In the genomic region with DNA sequence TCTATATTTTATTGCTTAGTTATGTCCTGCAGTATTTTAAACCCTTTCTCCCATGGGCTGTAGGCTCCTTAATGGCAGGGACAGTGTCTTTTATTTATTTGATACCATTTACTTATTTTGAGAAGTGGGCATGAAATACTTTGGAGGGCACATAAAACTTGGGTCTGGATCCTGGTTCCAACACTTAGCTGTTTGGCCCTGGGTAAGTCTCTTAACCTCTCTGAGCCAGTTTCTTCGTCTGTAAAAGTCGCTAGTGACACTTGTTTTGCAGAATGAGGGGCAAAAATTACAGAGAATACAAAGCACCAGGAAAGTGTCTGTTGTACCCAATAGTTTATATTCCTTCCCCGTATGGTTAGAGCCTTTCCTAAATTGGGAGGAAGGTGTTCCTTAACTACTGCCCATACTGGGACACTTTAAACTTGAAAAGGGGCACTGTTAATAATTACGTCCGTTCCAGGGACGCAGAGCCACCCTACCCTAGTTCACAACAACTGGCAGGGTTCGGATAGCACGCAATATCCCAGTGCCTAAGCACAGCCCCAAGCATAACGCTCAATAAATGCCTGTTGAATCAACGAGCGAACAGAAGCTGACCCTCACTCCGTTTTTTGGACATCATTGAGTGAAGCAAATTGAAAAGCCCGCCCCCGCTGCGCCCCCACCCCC, we compare ENCODE assay signal across 8 cellular contexts. TPM values are rescaled to one million over a fixed set of nuclear protein-coding genes. Genes with fewer than 3 reads are reported as not detected.
DNase-seq lines count a peak whose midpoint lies in the region; ATAC-seq and TF ChIP-seq lines count a peak whose summit lies in the region.

No MANE protein-coding gene starts in this region.

- peak overlapping the region; percentile 90 to 95 (median 92) for H3K4me3 Mint-ChIP-seq in brain

- H3K36me3 ChIP-seq in right atrium auricular region: no peaks in the 10 kb centered on the region
- no peaks in the 10 kb centered on the region for H3K36me3 ChIP-seq in vagina

- H3K27ac Mint-ChIP-seq in brain: peak overlapping the region in 4 of 5 experiments; percentile 95 to 98 (median 97)

- DNase-seq in right atrium auricular region (ENCODE audit: low spot score) (peak; percentile 70), left cardiac atrium (no peak), midbrain (lab: John Stamatoyannopoulos, UW) (peak; percentile 75), vagina (ENCODE audit: extremely low spot score in 2 of 2) (no peak), COLO829 (ENCODE audit: low spot score) (no peak)
- no peak for DNase-seq in central memory CD4-positive, alpha-beta T cell
- no peak for DNase-seq in activated CD4-positive, alpha-beta T cell treated with anti-CD3 and anti-CD28 coated beads, Interleukin-2, amount 50 U/mL, for 4 hours

- TF ChIP-seq CTCF in right atrium auricular region (IDR thresholded peaks at IDR 0.05) (no peak), brain (conservative IDR thresholded peaks at IDR 0.05) (no peak), vagina (IDR thresholded peaks at IDR 0.05) (no peak)

- H3K4me1 Mint-ChIP-seq in brain: peaks cover 61% of the 10 kb centered on the region

- no peak for TF ChIP-seq POLR2A in vagina (IDR thresholded peaks at IDR 0.05)

- H3K27me3 ChIP-seq in right atrium auricular region (no peaks in the 10 kb centered on the region), vagina (no peaks in the 10 kb centered on the region)

- H3K4me3 ChIP-seq in right atrium auricular region (peak overlapping the region; percentile 5 to 67), vagina (peak overlapping the region; percentile 58 to 81)

- H3K27ac ChIP-seq in right atrium auricular region: peak overlapping the region; percentile 100
- H3K27ac ChIP-seq in vagina: peak overlapping the region; percentile 99

- ATAC-seq in left cardiac atrium: no peak

- peaks cover 7% of the 10 kb centered on the region for H3K27me3 Mint-ChIP-seq in brain

- no peaks in the 10 kb centered on the region for H3K36me3 Mint-ChIP-seq in brain

- peaks cover 0 to 86% of the 10 kb centered on the region in 2 donors for H3K4me1 ChIP-seq in right atrium auricular region
- H3K4me1 ChIP-seq in vagina: peaks cover 90% of the 10 kb centered on the region

- no peaks in the 10 kb centered on the region for H3K9me3 ChIP-seq in right atrium auricular region
- no peaks in the 10 kb centered on the region for H3K9me3 ChIP-seq in vagina

- intact Hi-C loops in left cardiac atrium (cut with DNase I): loop anchor here in 1 of 2 donors (5.0 kb wide), 1 partner anchor 129 kb away; no protein-coding TSS in a partner anchor
- intact Hi-C loops in vagina (cut with DNase I): no loop called here

- H3K9me3 Mint-ChIP-seq in brain: no peaks in the 10 kb centered on the region

RNA-seq across cellular contexts. Expression of a gene that starts 6.0 kb away (rescaled TPM):
- total RNA-seq in right atrium auricular region: under 1 TPM in 1 of 2 donors, not detected in 1; 0.39 TPM
- total RNA-seq in left cardiac atrium: under 1 TPM; 0.21 to 0.29 TPM
- 0.68 TPM for polyA plus RNA-seq in brain (ENCODE audit: insufficient read depth, low read depth, low replicate concordance)
- not detected for total RNA-seq in vagina

RNA-seq across cellular contexts. Expression of a gene that starts 42.2 kb away (rescaled TPM):
- total RNA-seq in right atrium auricular region: 100 to 1,000 TPM; 135 TPM
- 100 to 1,000 TPM; 101 to 117 TPM for total RNA-seq in left cardiac atrium
- 20.2 TPM for polyA plus RNA-seq in brain (ENCODE audit: insufficient read depth, low read depth, low replicate concordance)
- total RNA-seq in vagina: 246 TPM

RNA-seq across cellular contexts. Expression of a gene that starts 45.5 kb away (rescaled TPM):
- total RNA-seq in right atrium auricular region (not detected), left cardiac atrium (not detected), vagina (not detected)
- polyA plus RNA-seq in brain (ENCODE audit: insufficient read depth, low read depth, low replicate concordance): 2.3 TPM

RNA-seq across cellular contexts. Expression of a gene that starts 49.9 kb away (rescaled TPM):
- not detected for total RNA-seq in right atrium auricular region
- not detected for total RNA-seq in left cardiac atrium
- polyA plus RNA-seq in brain (ENCODE audit: insufficient read depth, low read depth, low replicate concordance): not detected
- total RNA-seq in vagina: not detected

Comparison
In these comparisons a context has a peak if more than half of its experiments do, and no peak if none do; other contexts are left out.
1. DNase-seq: peak in right atrium auricular region (single experiment) and midbrain (single experiment); none in left cardiac atrium (single experiment), vagina (0 of 2), central memory CD4-positive, alpha-beta T cell (single experiment), COLO829 (single experiment) and activated CD4-positive, alpha-beta T cell treated with anti-CD3 and anti-CD28 coated beads, Interleukin-2, amount 50 U/mL, for 4 hours (0 of 2).